In the genomic region with DNA sequence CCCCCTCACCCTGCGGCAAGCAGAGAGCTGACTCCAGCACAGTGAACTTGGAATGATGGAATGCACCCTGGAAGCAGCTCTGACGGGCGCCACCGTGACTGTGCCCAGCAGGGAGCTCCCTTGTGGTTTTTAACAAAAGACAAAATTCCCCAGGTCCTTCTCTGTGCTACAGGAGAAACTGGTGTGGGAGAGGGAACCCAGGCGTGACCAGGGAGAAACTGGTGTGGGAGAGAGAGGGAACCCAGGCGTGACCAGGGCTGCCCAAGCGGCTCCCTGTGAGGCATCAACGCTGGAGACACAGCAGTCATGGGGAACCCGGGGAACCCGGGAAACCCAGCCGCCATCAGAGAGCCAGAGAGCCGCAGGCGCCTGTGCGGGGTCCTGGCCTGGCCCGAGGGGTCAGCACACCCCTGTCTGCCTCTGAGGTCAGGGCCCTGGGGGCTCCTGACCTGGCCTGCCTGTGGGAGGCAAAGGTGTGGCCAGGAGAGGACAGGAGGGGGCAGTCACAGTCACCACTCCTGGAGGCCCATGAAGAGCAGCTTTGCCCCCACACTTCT, we compare ENCODE assay signal across 1 cellular context.
TF ChIP-seq lines count a peak whose summit lies in the region.

No MANE protein-coding gene starts in this region.

TF ChIP-seq in HepG2, 621 proteins besides CTCF, POLR2A, EP300 and RAD21:
- TF ChIP-seq RBM22 (optimal IDR thresholded peaks at IDR 0.05; ENCODE audit: low read length) (peak; percentile 25), PCBP1 (IDR thresholded peaks at IDR 0.05; ENCODE audit: borderline replicate concordance, low read depth, low read length) (0 out of 2 replicates have a peak, but pooled peaks have one; percentile 16), RFX3 (CRISPR knock-in tag; IDR thresholded peaks at IDR 0.05) (no peak)
- TF ChIP-seq, protein P1, sequence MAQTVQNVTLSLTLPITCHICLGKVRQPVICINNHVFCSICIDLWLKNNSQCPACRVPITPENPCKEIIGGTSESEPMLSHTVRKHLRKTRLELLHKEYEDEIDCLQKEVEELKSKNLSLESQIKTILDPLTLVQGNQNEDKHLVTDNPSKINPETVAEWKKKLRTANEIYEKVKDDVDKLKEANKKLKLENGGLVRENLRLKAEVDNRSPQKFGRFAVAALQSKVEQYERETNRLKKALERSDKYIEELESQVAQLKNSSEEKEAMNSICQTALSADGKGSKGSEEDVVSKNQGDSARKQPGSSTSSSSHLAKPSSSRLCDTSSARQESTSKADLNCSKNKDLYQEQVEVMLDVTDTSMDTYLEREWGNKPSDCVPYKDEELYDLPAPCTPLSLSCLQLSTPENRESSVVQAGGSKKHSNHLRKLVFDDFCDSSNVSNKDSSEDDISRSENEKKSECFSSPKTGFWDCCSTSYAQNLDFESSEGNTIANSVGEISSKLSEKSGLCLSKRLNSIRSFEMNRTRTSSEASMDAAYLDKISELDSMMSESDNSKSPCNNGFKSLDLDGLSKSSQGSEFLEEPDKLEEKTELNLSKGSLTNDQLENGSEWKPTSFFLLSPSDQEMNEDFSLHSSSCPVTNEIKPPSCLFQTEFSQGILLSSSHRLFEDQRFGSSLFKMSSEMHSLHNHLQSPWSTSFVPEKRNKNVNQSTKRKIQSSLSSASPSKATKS (CRISPR knock-in tag; IDR thresholded peaks at IDR 0.05), result no peak
